Comparison of ENCODE assay signal across 19 cellular contexts in genomic region chr14:69669375-69669774, GRCh38. TPM values are rescaled to one million over a fixed set of nuclear protein-coding genes. Genes with fewer than 3 reads are reported as not detected.
DNase-seq lines count a peak whose midpoint lies in the region; ATAC-seq and TF ChIP-seq lines count a peak whose summit lies in the region.
"Had no signal": no experiment of that assay in that cellular context is flagged by ENCODE, and none has a peak within 500 bp of the region (broad histone marks: within the 10 kb centered on the region; RNA-seq: fewer than 3 reads in every experiment).

No MANE protein-coding gene starts in this region.

- no peak overlapping the region for H3K4me3 ChIP-seq in CD8-positive, alpha-beta T cell (ENCODE audit: low read depth, low read length)
- H3K4me3 ChIP-seq: ascending aorta, left lung, SJSA1, suprapubic skin had no signal

- no peak overlapping the region for H3K4me3 Mint-ChIP-seq in T-helper 2 cell treated with Interferon-gamma antibody and Interleukin-4, amounts not matched to agents 5 μg/mL and 100 μg/mL, for 36 hours
- H3K4me3 Mint-ChIP-seq in CD8-positive, alpha-beta T cell, result no peak overlapping the region
- peak overlapping the region; percentile 80 for H3K4me3 Mint-ChIP-seq in activated T-helper 17 cell treated with anti-CD3 and anti-CD28 coated beads, Interleukin-2, amount 50 U/mL, for 72 hours
- peak overlapping the region; percentile 21 for H3K4me3 Mint-ChIP-seq in natural killer cell treated with Interleukin-12 subunit alpha and Interleukin-12 subunit beta and Interleukin-15 and Interleukin-18, amount 100 ng/mL, for 72 hours

- ATAC-seq in CD8-positive, alpha-beta T cell, result no peak
- ATAC-seq in activated T-helper 17 cell treated with anti-CD3 and anti-CD28 coated beads, Interleukin-2, amount 50 U/mL, for 72 hours (replicated peaks), result no peak
- no peak for ATAC-seq in natural killer cell treated with Interleukin-12 subunit alpha and Interleukin-12 subunit beta and Interleukin-15 and Interleukin-18, amount 100 ng/mL, for 72 hours
- ATAC-seq: effector memory CD8-positive, alpha-beta T cell had no signal

- no peaks in the 10 kb centered on the region for H3K27me3 Mint-ChIP-seq in T-helper 2 cell treated with Interferon-gamma antibody and Interleukin-4, amounts not matched to agents 5 μg/mL and 100 μg/mL, for 36 hours (ENCODE audit: low read depth)
- H3K27me3 Mint-ChIP-seq in CD8-positive, alpha-beta T cell (ENCODE audit: low read depth), result no peaks in the 10 kb centered on the region
- H3K27me3 Mint-ChIP-seq in activated T-helper 17 cell treated with anti-CD3 and anti-CD28 coated beads, Interleukin-2, amount 50 U/mL, for 72 hours, result no peaks in the 10 kb centered on the region
- H3K27me3 Mint-ChIP-seq in natural killer cell treated with Interleukin-12 subunit alpha and Interleukin-12 subunit beta and Interleukin-15 and Interleukin-18, amount 100 ng/mL, for 72 hours, result no peaks in the 10 kb centered on the region
- H3K27me3 Mint-ChIP-seq: effector memory CD8-positive, alpha-beta T cell had no signal

- peak overlapping the region; percentile 26 for H3K27ac Mint-ChIP-seq in T-helper 2 cell treated with Interferon-gamma antibody and Interleukin-4, amounts not matched to agents 5 μg/mL and 100 μg/mL, for 36 hours
- H3K27ac Mint-ChIP-seq in CD8-positive, alpha-beta T cell, result peak overlapping the region; percentile 13
- peak overlapping the region; percentile 10 for H3K27ac Mint-ChIP-seq in activated T-helper 17 cell treated with anti-CD3 and anti-CD28 coated beads, Interleukin-2, amount 50 U/mL, for 72 hours
- peak overlapping the region; percentile 42 to 68 for H3K27ac Mint-ChIP-seq in natural killer cell treated with Interleukin-12 subunit alpha and Interleukin-12 subunit beta and Interleukin-15 and Interleukin-18, amount 100 ng/mL, for 72 hours

- no peaks in the 10 kb centered on the region for H3K9me3 ChIP-seq in CD8-positive, alpha-beta T cell (ENCODE audit: low read length)
- H3K9me3 ChIP-seq: ascending aorta, left lung, SJSA1, suprapubic skin had no signal

- intact Hi-C loops in CD8-positive, alpha-beta T cell (cut with DNase I, micrococcal nuclease), result loop anchor here in 1 of 2 experiments (5.0 kb wide), 1 partner anchor 57 kb away; the partner anchor contains the start of gene SUSD6

- TF ChIP-seq CTCF in CD8-positive, alpha-beta T cell (IDR thresholded peaks at IDR 0.05), result no peak

- no peaks in the 10 kb centered on the region for H3K36me3 ChIP-seq in CD8-positive, alpha-beta T cell (ENCODE audit: insufficient read depth, low read length)
- H3K36me3 ChIP-seq: ascending aorta, SJSA1, suprapubic skin had no signal

- H3K4me1 ChIP-seq in CD8-positive, alpha-beta T cell (ENCODE audit: insufficient read depth, low read length), result peaks cover 58% of the 10 kb centered on the region

- peaks cover 33% of the 10 kb centered on the region for H3K36me3 Mint-ChIP-seq in T-helper 2 cell treated with Interferon-gamma antibody and Interleukin-4, amounts not matched to agents 5 μg/mL and 100 μg/mL, for 36 hours (ENCODE audit: low read depth)
- H3K36me3 Mint-ChIP-seq in CD8-positive, alpha-beta T cell, result peaks cover 26% of the 10 kb centered on the region
- H3K36me3 Mint-ChIP-seq in activated T-helper 17 cell treated with anti-CD3 and anti-CD28 coated beads, Interleukin-2, amount 50 U/mL, for 72 hours (ENCODE audit: low read depth), result peaks cover 85% of the 10 kb centered on the region
- H3K36me3 Mint-ChIP-seq in natural killer cell treated with Interleukin-12 subunit alpha and Interleukin-12 subunit beta and Interleukin-15 and Interleukin-18, amount 100 ng/mL, for 72 hours, result peaks cover 6% of the 10 kb centered on the region

- DNase-seq in T-helper 2 cell treated with Interferon-gamma antibody and Interleukin-4, amounts not matched to agents 5 μg/mL and 100 μg/mL, for 36 hours (ENCODE audit: low spot score), result no peak
- DNase-seq in T-helper 2 cell (no peak), NCI-H2107 (lab: John Stamatoyannopoulos, UW) (no peak), ACHN (no peak)
- DNase-seq in CD8-positive, alpha-beta T cell, result no peak
- DNase-seq in natural killer cell treated with Interleukin-12 subunit alpha and Interleukin-12 subunit beta and Interleukin-15 and Interleukin-18, amount 100 ng/mL, for 72 hours (ENCODE audit: low spot score), result no peak
- no peak for DNase-seq in NK-92 treated with Interleukin-12 subunit alpha and Interleukin-12 subunit beta, amount 100 ng/mL, for 24 hours (lab: John Stamatoyannopoulos, UW)
- DNase-seq: 8988T; effector memory CD8-positive, alpha-beta T cell; glutamatergic neuron; left lung; NCI-H1105 treated with DMSO at 0.1 percent for 48 hours; NCI-H526 treated with DMSO at 0.1 percent for 48 hours; stimulated activated CD4-positive, alpha-beta T cell treated with anti-CD3 and anti-CD28 coated beads, Interleukin-2, amount 100 ng/mL, for 48 hours had no signal

- H3K27ac ChIP-seq in CD8-positive, alpha-beta T cell (ENCODE audit: low read depth, low read length), result no peak overlapping the region
- H3K27ac ChIP-seq: parathyroid adenoma, SJSA1, suprapubic skin had no signal

- CTCF ChIA-PET in CD8-positive, alpha-beta T cell (lab: Charles Lee), result interaction anchor here (0.6 kb wide), 1 partner anchor 39 kb away, joined by 3 read pairs; no protein-coding TSS in a partner anchor

- in situ Hi-C loops in ACHN (cut with HindIII; ENCODE audit: low pct_ligation_motif_present, low pct_unique_long_range_greater_than_20kb, low sequenced_read_pairs), result no loop called here

- no peaks in the 10 kb centered on the region for H3K27me3 ChIP-seq in CD8-positive, alpha-beta T cell (ENCODE audit: insufficient read depth, low read length)
- H3K27me3 ChIP-seq: ascending aorta, left lung, SJSA1, suprapubic skin had no signal

- peaks cover 78% of the 10 kb centered on the region for H3K4me1 Mint-ChIP-seq in T-helper 2 cell treated with Interferon-gamma antibody and Interleukin-4, amounts not matched to agents 5 μg/mL and 100 μg/mL, for 36 hours (ENCODE audit: low read depth)
- H3K4me1 Mint-ChIP-seq in CD8-positive, alpha-beta T cell (ENCODE audit: low read depth), result peaks cover 92% of the 10 kb centered on the region
- peaks cover 77% of the 10 kb centered on the region for H3K4me1 Mint-ChIP-seq in activated T-helper 17 cell treated with anti-CD3 and anti-CD28 coated beads, Interleukin-2, amount 50 U/mL, for 72 hours
- peaks cover 82 to 86% of the 10 kb centered on the region in 2 donors for H3K4me1 Mint-ChIP-seq in natural killer cell treated with Interleukin-12 subunit alpha and Interleukin-12 subunit beta and Interleukin-15 and Interleukin-18, amount 100 ng/mL, for 72 hours (ENCODE audit: low read depth in 2 of 2)

- POLR2A ChIA-PET in CD8-positive, alpha-beta T cell (lab: Charles Lee), result interaction anchor here (0.5 kb wide), 1 partner anchor 97 kb away, joined by 3 read pairs; the partner anchor contains the start of gene SRSF5

- H3K9me3 Mint-ChIP-seq in T-helper 2 cell treated with Interferon-gamma antibody and Interleukin-4, amounts not matched to agents 5 μg/mL and 100 μg/mL, for 36 hours, result peaks cover 7% of the 10 kb centered on the region
- H3K9me3 Mint-ChIP-seq in CD8-positive, alpha-beta T cell, result no peaks in the 10 kb centered on the region
- no peaks in the 10 kb centered on the region for H3K9me3 Mint-ChIP-seq in activated T-helper 17 cell treated with anti-CD3 and anti-CD28 coated beads, Interleukin-2, amount 50 U/mL, for 72 hours
- no peaks in the 10 kb centered on the region for H3K9me3 Mint-ChIP-seq in natural killer cell treated with Interleukin-12 subunit alpha and Interleukin-12 subunit beta and Interleukin-15 and Interleukin-18, amount 100 ng/mL, for 72 hours
- H3K9me3 Mint-ChIP-seq: effector memory CD8-positive, alpha-beta T cell had no signal

RNA-seq across cellular contexts. Expression of gene SUSD6, which starts 58.0 kb away (rescaled TPM):
- 10 to 100 TPM; 86.4 to 92.2 TPM for total RNA-seq in CD8-positive, alpha-beta T cell
- 10 to 100 TPM; 76.9 to 96.4 TPM for total RNA-seq in activated T-helper 17 cell treated with anti-CD3 and anti-CD28 coated beads, Interleukin-2, amount 50 U/mL, for 72 hours
- 100 to 1,000 TPM; 111 to 139 TPM for total RNA-seq in natural killer cell treated with Interleukin-12 subunit alpha and Interleukin-12 subunit beta and Interleukin-15 and Interleukin-18, amount 100 ng/mL, for 72 hours

Comparison
In these comparisons a context has a peak if more than half of its experiments do, and no peak if none do; other contexts are left out.
1. H3K4me3 Mint-ChIP-seq: peak in activated T-helper 17 cell treated with anti-CD3 and anti-CD28 coated beads, Interleukin-2, amount 50 U/mL, for 72 hours (single experiment) and natural killer cell treated with Interleukin-12 subunit alpha and Interleukin-12 subunit beta and Interleukin-15 and Interleukin-18, amount 100 ng/mL, for 72 hours (single experiment); none in T-helper 2 cell treated with Interferon-gamma antibody and Interleukin-4, amounts not matched to agents 5 μg/mL and 100 μg/mL, for 36 hours (single experiment) and CD8-positive, alpha-beta T cell (single experiment).
2. Peak in every context shown above with its lines, with median percentiles within 50 percentile points of each other: H3K27ac Mint-ChIP-seq.